ENCODE assay signal across 12 cellular contexts in genomic region chr9:107784235-107784958, GRCh38.
A peak's percentile ranks its signal among the peaks of the same experiment; 100 is the strongest.
DNase-seq lines count a peak whose midpoint lies in the region; ATAC-seq and TF ChIP-seq lines count a peak whose summit lies in the region.
"Had no signal": no experiment of that assay in that cellular context is flagged by ENCODE, and none has a peak within 500 bp of the region (broad histone marks: within the 10 kb centered on the region; RNA-seq: fewer than 3 reads in every experiment).

No MANE protein-coding gene starts in this region.

- H3K4me3 ChIP-seq in fibroblast of the aortic adventitia (ENCODE audit: low read depth, low read length) (no peak overlapping the region), ovary (no peak overlapping the region)

- in situ Hi-C loops in SK-MEL-5 (cut with HindIII; ENCODE audit: low pct_unique_long_range_greater_than_20kb, low sequenced_read_pairs) = no loop called here

- H3K36me3 ChIP-seq in ovary = no peaks in the 10 kb centered on the region

- WGBS in ovary, 3 donors = 26 to 31% (median 30%) methylated on average over 12 of the region's 12 CpGs

- TF ChIP-seq CTCF in fibroblast of the aortic adventitia (IDR thresholded peaks at IDR 0.05; ENCODE audit: insufficient read depth, low read length) (no peak), ovary (IDR thresholded peaks at IDR 0.05) (no peak)

- DNase-seq in ELR (ENCODE audit: low read depth) (peak; percentile 91), SK-MEL-5 (ENCODE audit: low read depth, low spot score) (peak; percentile 23), fibroblast of the aortic adventitia (ENCODE audit: low read depth) (peak; percentile 92), ovary (peak; percentile 58 to 74 (median 68)), DMS79 (lab: John Stamatoyannopoulos, UW) (no peak), occipital lobe (lab: John Stamatoyannopoulos, UW) (no peak)
- DNase-seq: amygdala; kidney glomerular epithelial cell; NCI-H526 treated with DMSO at 0.1 percent for 48 hours; stimulated activated CD4-positive, alpha-beta T cell treated with anti-CD3 and anti-CD28 coated beads, Interleukin-4, amount 100 ng/mL, for 1 hour had no signal

- H3K27me3 ChIP-seq in ovary = no peaks in the 10 kb centered on the region

- H3K27ac ChIP-seq in ovary = no peak overlapping the region

- TF ChIP-seq EP300 in ovary (IDR thresholded peaks at IDR 0.05) = no peak

- ATAC-seq in GM18867 (IDR thresholded peaks at IDR 0.05; ENCODE audit: unreplicated experiment) (no peak), GM18502 (IDR thresholded peaks at IDR 0.05; ENCODE audit: poor library complexity, unreplicated experiment) (no peak)

- H3K9me3 ChIP-seq in ovary = no peaks in the 10 kb centered on the region

- TF ChIP-seq POLR2A in ovary (IDR thresholded peaks at IDR 0.05) = no peak

- H3K4me1 ChIP-seq in ovary (ENCODE audit: insufficient read depth) = peaks cover 3% of the 10 kb centered on the region

- intact Hi-C loops in ovary (cut with DNase I) = no loop called here

Comparison
In these comparisons a context has a peak if more than half of its experiments do, and no peak if none do; other contexts are left out.
1. DNase-seq: peak in ELR (single experiment), SK-MEL-5 (single experiment), fibroblast of the aortic adventitia (single experiment) and ovary (5 of 5); none in DMS79 (single experiment) and occipital lobe (single experiment).